ENCODE assay signal across 1 cellular context in genomic region chr17:45308016-45308365, GRCh38.
TF ChIP-seq lines count a peak whose summit lies in the region.

No MANE protein-coding gene starts in this region.

TF ChIP-seq in K562, 482 proteins besides CTCF, POLR2A, EP300 and RAD21 (continued from another document):
- TF ChIP-seq ZNF592 (IDR thresholded peaks at IDR 0.05), result no peak
- TF ChIP-seq CBFA2T2 (conservative IDR thresholded peaks at IDR 0.05), result no peak
- TF ChIP-seq FOXA1 (IDR thresholded peaks at IDR 0.05; ENCODE audit: borderline replicate concordance), result no peak
- no peak for TF ChIP-seq POU5F1 (IDR thresholded peaks at IDR 0.05; ENCODE audit: borderline replicate concordance, low read depth, low read length, partially characterized antibody)
- TF ChIP-seq SMARCB1 (IDR thresholded peaks at IDR 0.05; ENCODE audit: insufficient read length, low read depth), result no peak
- no peak for TF ChIP-seq PPARD (CRISPR knock-in tag; IDR thresholded peaks at IDR 0.05)
- no peak for TF ChIP-seq EZH2 (IDR thresholded peaks at IDR 0.05; ENCODE audit: borderline replicate concordance, low read depth, low read length)
- TF ChIP-seq LARP7 (IDR thresholded peaks at IDR 0.05), result no peak
- no peak for TF ChIP-seq ARNT (IDR thresholded peaks at IDR 0.05)
- TF ChIP-seq MCM3 (IDR thresholded peaks at IDR 0.05), result no peak
- no peak for TF ChIP-seq CREB1 (IDR thresholded peaks at IDR 0.05)
- no peak for TF ChIP-seq CREB1 (CRISPR knock-in tag; IDR thresholded peaks at IDR 0.05)
- TF ChIP-seq HDAC2 (IDR thresholded peaks at IDR 0.05), result no peak
- TF ChIP-seq USF2 (CRISPR knock-in tag; IDR thresholded peaks at IDR 0.05), result no peak
- no peak for TF ChIP-seq ZNF778 (CRISPR knock-in tag; IDR thresholded peaks at IDR 0.05)
- TF ChIP-seq IRF1 (CRISPR knock-in tag; IDR thresholded peaks at IDR 0.05; ENCODE audit: borderline replicate concordance), result no peak
